10 cellular contexts compared by ENCODE assay signal in the genomic region with DNA sequence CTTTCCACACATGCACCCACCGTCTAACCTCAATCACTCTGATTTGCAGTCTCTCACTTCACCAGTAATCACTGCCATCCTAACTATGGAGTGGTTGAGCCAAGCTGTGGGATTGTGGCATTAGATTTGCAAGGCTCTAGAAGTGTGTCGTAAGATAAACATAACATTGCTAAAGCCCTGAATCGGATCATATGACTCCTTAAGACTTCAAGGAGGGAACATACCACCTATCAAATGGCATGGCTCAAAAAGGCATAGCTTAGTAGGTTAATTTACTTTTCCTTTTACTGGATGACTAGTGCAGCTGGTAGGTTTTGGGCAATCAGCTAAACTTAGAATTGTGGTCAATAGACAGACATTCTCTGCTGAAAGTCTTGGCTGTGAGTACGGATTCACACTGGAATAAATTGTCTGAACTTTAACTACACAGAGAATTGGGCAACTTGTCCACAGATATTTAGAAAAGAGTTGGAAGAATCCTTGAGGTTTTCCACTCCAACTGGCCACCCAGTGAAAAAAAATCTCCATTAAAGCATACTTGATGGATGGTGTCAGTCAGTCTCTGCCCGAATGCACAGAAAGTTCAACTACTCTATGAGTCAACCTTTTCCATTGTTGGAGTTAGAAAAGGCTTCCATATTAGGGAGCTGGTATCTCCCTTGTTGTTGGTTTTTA.
DNase-seq lines count a peak whose midpoint lies in the region; ATAC-seq and TF ChIP-seq lines count a peak whose summit lies in the region.
"Had no signal": no experiment of that assay in that cellular context is flagged by ENCODE, and none has a peak within 500 bp of the region (broad histone marks: within the 10 kb centered on the region; RNA-seq: fewer than 3 reads in every experiment).

No MANE protein-coding gene starts in this region.

- H3K4me1 ChIP-seq in fibroblast of lung (ENCODE audit: control insufficient read depth, extremely low read depth, insufficient read depth, low read length) (peaks cover 6% of the 10 kb centered on the region), skeletal muscle satellite cell (ENCODE audit: control insufficient read depth, insufficient read depth, low read length) (peaks cover 17% of the 10 kb centered on the region)

- H3K9me3 ChIP-seq in fibroblast of lung (ENCODE audit: control insufficient read depth, insufficient read depth, low read depth, low read length) (no peaks in the 10 kb centered on the region), skeletal muscle satellite cell (replicated peaks; ENCODE audit: low read length) (no peaks in the 10 kb centered on the region)
- H3K9me3 ChIP-seq: heart right ventricle, uterus had no signal

- H3K4me3 ChIP-seq in fibroblast of lung (replicated peaks in 1 of 4; ENCODE audit: control extremely low read depth in 1 of 4, insufficient read depth in 1 of 4, low read depth in 3 of 4, low read length in 4 of 4) (no peak overlapping the region), skeletal muscle satellite cell (ENCODE audit: low read length) (no peak overlapping the region)
- H3K4me3 ChIP-seq: heart right ventricle, uterus had no signal

- no peak for TF ChIP-seq CTCF in fibroblast of lung (conservative IDR thresholded peaks at IDR 0.05 in 1 of 2, IDR thresholded peaks at IDR 0.05 in 1 of 2; ENCODE audit: low read depth in 1 of 2, low read length in 2 of 2)

- H3K4me2 ChIP-seq in fibroblast of lung (ENCODE audit: extremely low read depth, insufficient read depth, low read length) = peak overlapping the region; percentile 9
- peak overlapping the region; percentile 45 for H3K4me2 ChIP-seq in skeletal muscle satellite cell (ENCODE audit: low read length)

- ATAC-seq in GM18517 (IDR thresholded peaks at IDR 0.05; ENCODE audit: unreplicated experiment) = no peak
- ATAC-seq in GM18868 (IDR thresholded peaks at IDR 0.05; ENCODE audit: unreplicated experiment) = no peak

- H2AFZ ChIP-seq in fibroblast of lung (ENCODE audit: low read length) = peak overlapping the region; percentile 33

- no peaks in the 10 kb centered on the region for H3K27me3 ChIP-seq in fibroblast of lung (ENCODE audit: control insufficient read depth, insufficient read depth, low read length)
- no peaks in the 10 kb centered on the region for H3K27me3 ChIP-seq in skeletal muscle satellite cell (ENCODE audit: control insufficient read depth, insufficient read depth, low read length)
- H3K27me3 ChIP-seq: heart right ventricle, uterus had no signal

- DNase-seq in H4 (ENCODE audit: low spot score) = peak; percentile 100
- peak; percentile 80 for DNase-seq in NCI-H82 treated with DMSO at 0.1 percent for 48 hours (lab: John Stamatoyannopoulos, UW; ENCODE audit: unreplicated experiment)
- peak; percentile 99 to 100 for DNase-seq in fibroblast of lung (ENCODE audit: low read depth in 2 of 2)
- DNase-seq in GM19238 (ENCODE audit: insufficient read length, low spot score) = no peak
- DNase-seq in HuH-7.5 (ENCODE audit: low spot score) = no peak
- DNase-seq: heart right ventricle, uterus had no signal

- no peaks in the 10 kb centered on the region for H4K20me1 ChIP-seq in fibroblast of lung (ENCODE audit: control insufficient read depth, extremely low read depth, insufficient read depth, low read length)

- H3K27ac ChIP-seq in fibroblast of lung (ENCODE audit: insufficient read depth, low read length) = peak overlapping the region; percentile 39
- H3K27ac ChIP-seq: heart right ventricle, uterus had no signal

- H3K36me3 ChIP-seq in fibroblast of lung (ENCODE audit: control insufficient read depth, insufficient read depth, low read length) (no peaks in the 10 kb centered on the region), skeletal muscle satellite cell (ENCODE audit: insufficient read depth, low read length) (no peaks in the 10 kb centered on the region)
- H3K36me3 ChIP-seq: heart right ventricle, uterus had no signal

- H3K9ac ChIP-seq in fibroblast of lung (ENCODE audit: insufficient read depth, low read length) (no peak overlapping the region), skeletal muscle satellite cell (ENCODE audit: low read depth, low read length) (peak overlapping the region; percentile 23)

- H3K79me2 ChIP-seq in fibroblast of lung (ENCODE audit: control insufficient read depth, insufficient read depth, low read length) = no peaks in the 10 kb centered on the region

Comparison
In these comparisons a context has a peak if more than half of its experiments do, and no peak if none do; other contexts are left out.
1. DNase-seq: peak in H4 (single experiment), NCI-H82 treated with DMSO at 0.1 percent for 48 hours (single experiment) and fibroblast of lung (2 of 2); none in GM19238 (single experiment) and HuH-7.5 (single experiment).